In the genomic region with DNA sequence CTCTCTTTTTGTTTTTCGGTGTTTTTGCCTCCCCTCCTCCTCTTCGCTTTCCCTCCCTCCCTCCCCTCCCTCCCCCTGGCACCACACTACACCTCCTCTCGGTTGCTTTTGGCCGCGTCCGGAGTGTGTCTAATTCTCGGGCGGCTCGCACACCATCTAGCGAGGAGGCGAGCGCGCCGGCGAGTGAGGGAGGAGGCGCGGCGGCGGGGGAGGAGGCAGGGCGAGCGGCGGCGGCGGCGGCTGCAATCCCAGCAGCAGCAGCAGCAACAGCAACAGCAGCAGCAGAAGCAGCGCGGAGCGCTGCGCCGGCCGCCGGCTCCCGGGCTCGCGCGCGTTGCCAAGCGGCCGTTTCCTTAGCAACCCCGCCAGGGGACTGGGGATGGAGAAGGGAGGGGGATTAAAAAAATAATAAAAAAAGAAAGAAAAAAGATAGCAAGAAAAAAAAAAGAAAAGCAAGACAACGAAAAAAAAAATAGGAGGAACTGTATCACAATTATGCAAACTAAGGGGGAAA, we compare ENCODE assay signal across 9 cellular contexts. TPM values are rescaled to one million over a fixed set of nuclear protein-coding genes. Genes with fewer than 3 reads are reported as not detected.
A peak's percentile ranks its signal among the peaks of the same experiment; 100 is the strongest.
DNase-seq lines count a peak whose midpoint lies in the region; ATAC-seq and TF ChIP-seq lines count a peak whose summit lies in the region.
"Had no signal": no experiment of that assay in that cellular context is flagged by ENCODE, and none has a peak within 500 bp of the region (broad histone marks: within the 10 kb centered on the region; RNA-seq: fewer than 3 reads in every experiment).

No MANE protein-coding gene starts in this region.

- TF ChIP-seq CTCF in epithelial cell of proximal tubule (conservative IDR thresholded peaks at IDR 0.05; ENCODE audit: low read depth, low read length) (peak; percentile 6), mesothelial cell of epicardium (IDR thresholded peaks at IDR 0.05; ENCODE audit: unreplicated experiment) (no peak)

- no peak overlapping the region for H3K27ac Mint-ChIP-seq in activated CD8-positive, alpha-beta memory T cell treated with anti-CD3 and anti-CD28 coated beads, Interleukin-2, amount 10 ng/mL, durations not matched to agents 7 days and 5 days
- H3K27ac Mint-ChIP-seq in mesothelial cell of epicardium: no peak overlapping the region
- no peak overlapping the region for H3K27ac Mint-ChIP-seq in stimulated activated effector memory CD8-positive, alpha-beta T cell treated with anti-CD3 and anti-CD28 coated beads, Interleukin-12 subunit alpha, Interleukin-12 subunit beta, amount 100 ng/mL, for 72 hours

- DNase-seq in CD1c-positive myeloid dendritic cell (ENCODE audit: extremely low spot score) (peak; percentile 81), NCI-H510A treated with DMSO at 0.1 percent for 48 hours (lab: John Stamatoyannopoulos, UW) (peak; percentile 86), epithelial cell of proximal tubule (ENCODE audit: low read depth) (peak; percentile 23), mesothelial cell of epicardium (ENCODE audit: low spot score in 2 of 2, unreplicated experiment in 2 of 2) (peak; percentile 61 to 75)
- peak; percentile 65 for DNase-seq in activated CD8-positive, alpha-beta memory T cell treated with anti-CD3 and anti-CD28 coated beads, Interleukin-2, amount 10 ng/mL, durations not matched to agents 7 days and 5 days
- no peak for DNase-seq in stimulated activated effector memory CD8-positive, alpha-beta T cell treated with anti-CD3 and anti-CD28 coated beads, Interleukin-12 subunit alpha, Interleukin-12 subunit beta, amount 100 ng/mL, for 72 hours (ENCODE audit: low spot score in 2 of 2)

- H3K9me3 Mint-ChIP-seq in activated CD8-positive, alpha-beta memory T cell treated with anti-CD3 and anti-CD28 coated beads, Interleukin-2, amount 10 ng/mL, durations not matched to agents 7 days and 5 days (ENCODE audit: low read depth): no peaks in the 10 kb centered on the region
- no peaks in the 10 kb centered on the region for H3K9me3 Mint-ChIP-seq in mesothelial cell of epicardium
- no peaks in the 10 kb centered on the region for H3K9me3 Mint-ChIP-seq in stimulated activated effector memory CD8-positive, alpha-beta T cell treated with anti-CD3 and anti-CD28 coated beads, Interleukin-12 subunit alpha, Interleukin-12 subunit beta, amount 100 ng/mL, for 72 hours

- H3K27me3 Mint-ChIP-seq in activated CD8-positive, alpha-beta memory T cell treated with anti-CD3 and anti-CD28 coated beads, Interleukin-2, amount 10 ng/mL, durations not matched to agents 7 days and 5 days: peaks cover 18% of the 10 kb centered on the region
- peaks cover 51% of the 10 kb centered on the region for H3K27me3 Mint-ChIP-seq in mesothelial cell of epicardium (ENCODE audit: low read depth)

- ATAC-seq in GM19438 (IDR thresholded peaks at IDR 0.05; ENCODE audit: low read depth, unreplicated experiment) (peak; percentile 73), HG03460 (IDR thresholded peaks at IDR 0.05; ENCODE audit: unreplicated experiment) (peak; percentile 68)
- ATAC-seq in activated CD8-positive, alpha-beta memory T cell treated with anti-CD3 and anti-CD28 coated beads, Interleukin-2, amount 10 ng/mL, durations not matched to agents 7 days and 5 days: peak; percentile 81
- peak; percentile 78 for ATAC-seq in stimulated activated effector memory CD8-positive, alpha-beta T cell treated with anti-CD3 and anti-CD28 coated beads, Interleukin-12 subunit alpha, Interleukin-12 subunit beta, amount 100 ng/mL, for 72 hours

- H3K36me3 Mint-ChIP-seq in activated CD8-positive, alpha-beta memory T cell treated with anti-CD3 and anti-CD28 coated beads, Interleukin-2, amount 10 ng/mL, durations not matched to agents 7 days and 5 days: no peaks in the 10 kb centered on the region
- H3K36me3 Mint-ChIP-seq in mesothelial cell of epicardium: no peaks in the 10 kb centered on the region
- no peaks in the 10 kb centered on the region for H3K36me3 Mint-ChIP-seq in stimulated activated effector memory CD8-positive, alpha-beta T cell treated with anti-CD3 and anti-CD28 coated beads, Interleukin-12 subunit alpha, Interleukin-12 subunit beta, amount 100 ng/mL, for 72 hours

- peaks cover 11% of the 10 kb centered on the region for H3K4me1 Mint-ChIP-seq in activated CD8-positive, alpha-beta memory T cell treated with anti-CD3 and anti-CD28 coated beads, Interleukin-2, amount 10 ng/mL, durations not matched to agents 7 days and 5 days
- H3K4me1 Mint-ChIP-seq in mesothelial cell of epicardium: peaks cover 9% of the 10 kb centered on the region
- peaks cover 16% of the 10 kb centered on the region for H3K4me1 Mint-ChIP-seq in stimulated activated effector memory CD8-positive, alpha-beta T cell treated with anti-CD3 and anti-CD28 coated beads, Interleukin-12 subunit alpha, Interleukin-12 subunit beta, amount 100 ng/mL, for 72 hours

- H3K4me3 ChIP-seq in epithelial cell of proximal tubule (ENCODE audit: low read depth, low read length): peak overlapping the region; percentile 72

- CTCF ChIA-PET in activated CD8-positive, alpha-beta memory T cell treated with anti-CD3 and anti-CD28 coated beads, Interleukin-2, amount 10 ng/mL, durations not matched to agents 7 days and 5 days (lab: Charles Lee): no interaction called here

- H3K4me3 Mint-ChIP-seq in activated CD8-positive, alpha-beta memory T cell treated with anti-CD3 and anti-CD28 coated beads, Interleukin-2, amount 10 ng/mL, durations not matched to agents 7 days and 5 days: no peak overlapping the region
- H3K4me3 Mint-ChIP-seq in mesothelial cell of epicardium: no peak overlapping the region
- H3K4me3 Mint-ChIP-seq in stimulated activated effector memory CD8-positive, alpha-beta T cell treated with anti-CD3 and anti-CD28 coated beads, Interleukin-12 subunit alpha, Interleukin-12 subunit beta, amount 100 ng/mL, for 72 hours: no peak overlapping the region

RNA-seq across cellular contexts. Expression of a gene that starts 0.4 kb away (rescaled TPM):
- not detected for total RNA-seq in activated CD8-positive, alpha-beta memory T cell treated with anti-CD3 and anti-CD28 coated beads, Interleukin-2, amount 10 ng/mL, durations not matched to agents 7 days and 5 days
- total RNA-seq in epithelial cell of proximal tubule (3.1 and 8.6 TPM in 2 replicates), mesothelial cell of epicardium (2.2 to 4.5 TPM (median 2.4 TPM) in 3 replicates)
- total RNA-seq: T-helper 1 cell treated with Interleukin-12 subunit alpha and Interleukin-12 subunit beta and Interleukin-4 antibody, amounts not matched to agents 30 ng/mL and 1 ng/mL, for 36 hours had no signal

Comparison
In these comparisons a context has a peak if more than half of its experiments do, and no peak if none do; other contexts are left out.
1. DNase-seq: peak in CD1c-positive myeloid dendritic cell (single experiment), NCI-H510A treated with DMSO at 0.1 percent for 48 hours (single experiment), activated CD8-positive, alpha-beta memory T cell treated with anti-CD3 and anti-CD28 coated beads, Interleukin-2, amount 10 ng/mL, durations not matched to agents 7 days and 5 days (single experiment), epithelial cell of proximal tubule (single experiment) and mesothelial cell of epicardium (2 of 2); none in stimulated activated effector memory CD8-positive, alpha-beta T cell treated with anti-CD3 and anti-CD28 coated beads, Interleukin-12 subunit alpha, Interleukin-12 subunit beta, amount 100 ng/mL, for 72 hours (0 of 2).
2. Peak in every context shown above with its lines, with median percentiles within 50 percentile points of each other: ATAC-seq.